In genomic region chr12:46473634-46474201, GRCh38 we compare ENCODE assay signal across 1 cellular context.
TF ChIP-seq lines count a peak whose summit lies in the region.

No MANE protein-coding gene starts in this region.

TF ChIP-seq in HepG2, 621 proteins besides CTCF, POLR2A, EP300 and RAD21 (continued from another document and continues in another):
- TF ChIP-seq GMEB1 (CRISPR knock-in tag; IDR thresholded peaks at IDR 0.05; ENCODE audit: borderline replicate concordance) (0 out of 2 replicates have a peak, but pooled peaks have one; percentile 41), ATRX (CRISPR knock-in tag; IDR thresholded peaks at IDR 0.05; ENCODE audit: borderline replicate concordance) (no peak), ZNF33B (CRISPR knock-in tag; IDR thresholded peaks at IDR 0.05) (no peak), PRDM10 (CRISPR knock-in tag; IDR thresholded peaks at IDR 0.05; ENCODE audit: low read depth) (peak; percentile 44; the same call in 1 of the 2 replicates), THAP11 (CRISPR knock-in tag; IDR thresholded peaks at IDR 0.05) (peak; percentile 59), ZNF614 (CRISPR knock-in tag; IDR thresholded peaks at IDR 0.05; ENCODE audit: borderline replicate concordance) (peak; percentile 66), SNAPC2 (CRISPR knock-in tag; IDR thresholded peaks at IDR 0.05) (0 out of 2 replicates have a peak, but pooled peaks have one; percentile 51), TFE3 (CRISPR knock-in tag; IDR thresholded peaks at IDR 0.05) (peak; percentile 62), KAT8 (CRISPR knock-in tag; IDR thresholded peaks at IDR 0.05) (peak; percentile 78), ZNF12 (CRISPR knock-in tag; IDR thresholded peaks at IDR 0.05) (peak; percentile 57; the same call in 1 of the 2 replicates), SALL1 (CRISPR knock-in tag; IDR thresholded peaks at IDR 0.05) (peak; percentile 86; the same call in 1 of the 2 replicates), BRD4 (CRISPR knock-in tag; IDR thresholded peaks at IDR 0.05) (0 out of 2 replicates have a peak, but pooled peaks have one; percentile 57), XBP1 (CRISPR knock-in tag; IDR thresholded peaks at IDR 0.05) (0 out of 2 replicates have a peak, but pooled peaks have one; percentile 58), TIGD3 (CRISPR knock-in tag; IDR thresholded peaks at IDR 0.05; ENCODE audit: borderline replicate concordance) (no peak), GPN1 (CRISPR knock-in tag; IDR thresholded peaks at IDR 0.05; ENCODE audit: borderline replicate concordance) (no peak), TOE1 (CRISPR knock-in tag; IDR thresholded peaks at IDR 0.05) (0 out of 2 replicates have a peak, but pooled peaks have one; percentile 26), NR2F1 (CRISPR knock-in tag; IDR thresholded peaks at IDR 0.05) (0 out of 4 replicates have a peak, but pooled peaks of 1 of the 2 experiments have one; percentile 22), NR0B2 (CRISPR knock-in tag; IDR thresholded peaks at IDR 0.05) (no peak), LBX2 (CRISPR knock-in tag; IDR thresholded peaks at IDR 0.05; ENCODE audit: borderline replicate concordance) (no peak), MYPOP (CRISPR knock-in tag; IDR thresholded peaks at IDR 0.05) (0 out of 2 replicates have a peak, but pooled peaks have one; percentile 23), ZBTB43 (CRISPR knock-in tag; conservative IDR thresholded peaks at IDR 0.05) (peak; percentile 70; the same call in 1 of the 2 replicates), ZBTB20 (CRISPR knock-in tag; IDR thresholded peaks at IDR 0.05; ENCODE audit: borderline replicate concordance, low read depth) (peak; percentile 73; the same call in 1 of the 2 replicates), HDAC1 (CRISPR knock-in tag; IDR thresholded peaks at IDR 0.05) (peak; percentile 64; the same call in 1 of the 2 replicates), ERF (CRISPR knock-in tag; IDR thresholded peaks at IDR 0.05) (peak; percentile 79; the same call in 1 of the 2 replicates), SMC3 (IDR thresholded peaks at IDR 0.05; ENCODE audit: low read length) (0 out of 2 replicates have a peak, but pooled peaks have one; percentile 19), RARA (CRISPR knock-in tag; IDR thresholded peaks at IDR 0.05) (peak; percentile 91), ZBTB34 (CRISPR knock-in tag; IDR thresholded peaks at IDR 0.05) (peak; percentile 75; the same call in 1 of the 2 replicates), GFI1 (CRISPR knock-in tag; IDR thresholded peaks at IDR 0.05; ENCODE audit: borderline replicate concordance) (peak; percentile 75), NCOA2 (CRISPR knock-in tag; IDR thresholded peaks at IDR 0.05) (peak; percentile 96), ZNF724P (CRISPR knock-in tag; IDR thresholded peaks at IDR 0.05; ENCODE audit: borderline replicate concordance) (no peak), FOXO1 (CRISPR knock-in tag; IDR thresholded peaks at IDR 0.05) (peak; percentile 86), IRF2 (CRISPR knock-in tag; IDR thresholded peaks at IDR 0.05) (peak; percentile 87; the same call in 1 of the 2 replicates), MLX (CRISPR knock-in tag; IDR thresholded peaks at IDR 0.05) (peak; percentile 27; the same call in 1 of the 2 replicates), RBFOX2 (IDR thresholded peaks at IDR 0.05; ENCODE audit: low read depth, low read length) (peak; percentile 68), SIX4 (CRISPR knock-in tag; IDR thresholded peaks at IDR 0.05) (peak; percentile 65; the same call in 1 of the 2 replicates), ZNF775 (CRISPR knock-in tag; IDR thresholded peaks at IDR 0.05; ENCODE audit: borderline replicate concordance) (0 out of 2 replicates have a peak, but pooled peaks have one; percentile 25), FOXA1 (IDR thresholded peaks at IDR 0.05) (no peak), FOXA1 (CRISPR knock-in tag; IDR thresholded peaks at IDR 0.05) (peak; percentile 80), STAG1 (CRISPR knock-in tag; IDR thresholded peaks at IDR 0.05) (peak; percentile 46), ZNF503 (CRISPR knock-in tag; IDR thresholded peaks at IDR 0.05) (peak; percentile 89; the same call in 1 of the 2 replicates), HHEX (CRISPR knock-in tag; IDR thresholded peaks at IDR 0.05) (peak; percentile 54; the same call in 1 of the 2 replicates), ZNF773 (CRISPR knock-in tag; IDR thresholded peaks at IDR 0.05; ENCODE audit: borderline replicate concordance) (no peak), YEATS4 (CRISPR knock-in tag; IDR thresholded peaks at IDR 0.05; ENCODE audit: borderline replicate concordance) (peak; percentile 33; the same call in 1 of the 2 replicates), MED13 (CRISPR knock-in tag; IDR thresholded peaks at IDR 0.05) (peak; percentile 93), ZKSCAN5 (CRISPR knock-in tag; IDR thresholded peaks at IDR 0.05) (no peak), PREB (CRISPR knock-in tag; IDR thresholded peaks at IDR 0.05) (no peak)
